ENCODE assay signal across 9 cellular contexts in the genomic region with DNA sequence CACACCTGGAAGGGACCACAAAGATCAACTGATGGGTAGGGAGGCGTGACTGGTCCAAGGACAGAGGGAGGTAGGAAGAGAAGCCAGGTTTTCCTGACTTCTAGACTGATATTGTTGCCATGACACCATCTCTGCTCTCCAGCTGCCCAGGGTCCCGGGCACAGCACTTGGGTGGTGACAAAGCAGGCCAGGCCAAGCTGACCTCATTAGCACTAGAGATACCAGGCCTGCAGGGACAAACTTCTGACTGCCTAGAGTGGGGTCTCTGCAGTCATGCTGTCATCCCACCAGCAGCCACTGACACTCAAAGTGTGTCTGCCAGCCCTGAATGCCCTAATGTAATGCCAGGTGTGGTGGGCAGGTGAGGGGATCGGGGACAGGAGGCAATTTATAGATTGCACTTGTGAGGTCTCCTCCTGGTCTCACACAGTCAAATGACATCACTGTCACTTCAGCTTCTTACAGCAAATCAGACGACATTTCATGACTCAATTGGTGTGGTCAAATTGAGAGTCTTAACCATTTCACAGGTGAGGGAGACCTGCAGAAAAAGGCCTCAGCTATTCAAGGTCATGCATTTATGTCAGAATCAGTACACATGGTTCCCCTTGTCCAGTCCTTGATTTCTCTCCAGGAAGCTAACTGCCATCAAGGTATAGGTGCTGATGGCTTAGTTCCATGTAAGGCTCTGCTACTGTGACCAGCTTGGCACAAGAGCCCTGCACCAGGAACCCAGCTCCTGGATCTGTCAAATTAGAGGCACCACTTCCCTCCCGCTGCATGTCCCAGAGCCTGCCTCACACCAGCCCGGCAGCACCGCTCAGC. TPM values are rescaled to one million over a fixed set of nuclear protein-coding genes. Genes with fewer than 3 reads are reported as not detected.
A peak's percentile ranks its signal among the peaks of the same experiment; 100 is the strongest.
DNase-seq lines count a peak whose midpoint lies in the region; ATAC-seq and TF ChIP-seq lines count a peak whose summit lies in the region.
"Had no signal": no experiment of that assay in that cellular context is flagged by ENCODE, and none has a peak within 500 bp of the region (broad histone marks: within the 10 kb centered on the region; RNA-seq: fewer than 3 reads in every experiment).

No MANE protein-coding gene starts in this region.

- peaks cover 27% of the 10 kb centered on the region for H3K4me1 ChIP-seq in cardiac muscle cell (ENCODE audit: low read depth)
- H3K4me1 ChIP-seq in skeletal muscle tissue (ENCODE audit: control insufficient read depth in 3 of 3, insufficient read depth in 3 of 3, low read length in 3 of 3), result peaks cover 67 to 72% (median 67%) of the 10 kb centered on the region in 3 donors

- H3K9me3 ChIP-seq in cardiac muscle cell (ENCODE audit: low read depth) (no peaks in the 10 kb centered on the region), skeletal muscle tissue (ENCODE audit: control insufficient read depth in 3 of 3, low read length in 3 of 3) (no peaks in the 10 kb centered on the region)

- DNase-seq in GM12865 (ENCODE audit: low read depth) (no peak), cardiac muscle cell (ENCODE audit: low read depth in 1 of 2, low spot score in 1 of 2) (peak in 1 of 2 donors; percentile 32), iPS-NIHi11 (ENCODE audit: low spot score) (no peak), NCI-H2107 (lab: John Stamatoyannopoulos, UW) (no peak)
- no peak for DNase-seq in stimulated activated CD8-positive, alpha-beta memory T cell treated with anti-CD3 and anti-CD28 coated beads, Interleukin-4, amount 100 ng/mL, for 48 hours
- DNase-seq: stimulated activated naive CD4-positive, alpha-beta T cell treated with Interleukin-2 at 50 U/mL for 16 hours had no signal

- TF ChIP-seq CTCF in GM12865 (IDR thresholded peaks at IDR 0.05; ENCODE audit: insufficient read depth, low read depth, low read length, missing control alignments) (no peak), WI38 (IDR thresholded peaks at IDR 0.05; ENCODE audit: low read depth, low read length) (no peak), cardiac muscle cell (IDR thresholded peaks at IDR 0.05; ENCODE audit: low read depth, low read length) (no peak)

- ATAC-seq in HG03045 (IDR thresholded peaks at IDR 0.05; ENCODE audit: unreplicated experiment), result no peak

- H3K27ac ChIP-seq in cardiac muscle cell (peak overlapping the region; percentile 25), skeletal muscle tissue (ENCODE audit: low read depth, low read length) (peak overlapping the region; percentile 87)

- H3K9ac ChIP-seq in skeletal muscle tissue (ENCODE audit: low read depth in 1 of 3, low read length in 3 of 3), result peak overlapping the region; percentile 80 to 93 (median 93)

- peak overlapping the region; percentile 73; the same call in 1 of the 2 replicates for H3K4me3 ChIP-seq in GM12865 (ENCODE audit: low read depth, low read length)
- H3K4me3 ChIP-seq in WI38 (ENCODE audit: low read depth, low read length), result peak overlapping the region; percentile 74
- H3K4me3 ChIP-seq in cardiac muscle cell, result peak overlapping the region; percentile 4
- H3K4me3 ChIP-seq in skeletal muscle tissue (ENCODE audit: low read length in 3 of 3), result peak overlapping the region; percentile 71 to 86 (median 86)

- H3K36me3 ChIP-seq in cardiac muscle cell, result no peaks in the 10 kb centered on the region
- no peaks in the 10 kb centered on the region for H3K36me3 ChIP-seq in skeletal muscle tissue (ENCODE audit: control insufficient read depth in 3 of 3, insufficient read depth in 3 of 3, low read length in 3 of 3)

- H3K27me3 ChIP-seq in cardiac muscle cell (no peaks in the 10 kb centered on the region), skeletal muscle tissue (ENCODE audit: control insufficient read depth in 3 of 3, insufficient read depth in 3 of 3, low read length in 3 of 3) (no peaks in the 10 kb centered on the region)

RNA-seq across cellular contexts. Expression of a gene that starts 2.7 kb away (rescaled TPM):
- total RNA-seq in cardiac muscle cell, result 10.9 and 13.9 TPM in 2 replicates
- 18.7 and 19.4 TPM in 2 replicates for polyA plus RNA-seq in cardiac muscle cell
- 1.6 TPM for total RNA-seq in skeletal muscle tissue

Comparison
In these comparisons a context has a peak if more than half of its experiments do, and no peak if none do; other contexts are left out.
1. H3K4me3 ChIP-seq: peak in every context shown above with its lines; median percentile 86 in skeletal muscle tissue; 74 in WI38; 73 in GM12865; 4 in cardiac muscle cell.